ENCODE assay signal across 32 cellular contexts in genomic region chr1:116159177-116159576, GRCh38. TPM values are rescaled to one million over a fixed set of nuclear protein-coding genes. Genes with fewer than 3 reads are reported as not detected.
"Had no signal": no experiment of that assay in that cellular context is flagged by ENCODE, and none has a peak within 500 bp of the region (broad histone marks: within the 10 kb centered on the region; RNA-seq: fewer than 3 reads in every experiment).

No MANE protein-coding gene starts in this region.

- DNase-seq: activated CD4-positive, alpha-beta T cell treated with anti-CD3 and anti-CD28 coated beads for 36 hours; activated CD4-positive, alpha-beta T cell treated with anti-CD3 and anti-CD28 coated beads, Interleukin-2, amount 10 ng/mL, durations not matched to agents 7 days and 5 days; activated CD4-positive, alpha-beta T cell treated with anti-CD3 and anti-CD28 coated beads, Interleukin-2, amount 50 U/mL, for 48 hours; activated CD8-positive, alpha-beta memory T cell treated with anti-CD3 and anti-CD28 coated beads for 24 hours; activated CD8-positive, alpha-beta memory T cell treated with anti-CD3 and anti-CD28 coated beads, Interleukin-2, amount 10 ng/mL, durations not matched to agents 7 days and 5 days; activated CD8-positive, alpha-beta memory T cell treated with anti-CD3 and anti-CD28 coated beads, Interleukin-2, amount 50 U/mL, for 48 hours; activated effector memory CD4-positive, alpha-beta T cell treated with anti-CD3 and anti-CD28 coated beads, Interleukin-2, amount 50 U/mL, for 16 hours; activated naive CD4-positive, alpha-beta T cell; activated naive CD4-positive, alpha-beta T cell treated with anti-CD3 and anti-CD28 coated beads, Interleukin-2, amount 50 U/mL, for 16 hours; activated naive CD8-positive, alpha-beta T cell treated with anti-CD3 and anti-CD28 coated beads for 36 hours; activated T-cell treated with anti-CD3 and anti-CD28 coated beads, Interleukin-2, amount 50 U/mL, for 48 hours; amniotic stem cell; aorta; brain microvascular endothelial cell; central memory CD4-positive, alpha-beta T cell; NCI-H1105; NCI-H1417 treated with DMSO at 0.1 percent for 48 hours; NCI-H187 treated with DMSO at 0.1 percent for 48 hours; NCI-H2081; NCI-H2171 treated with DMSO at 0.1 percent for 48 hours; NCI-H2227 treated with DMSO at 0.1 percent for 48 hours; NCI-H446; NCI-H510A treated with DMSO at 0.1 percent for 48 hours; NCI-H526 treated with DMSO at 0.1 percent for 48 hours; NCI-H774; Peyer's patch; RPMI8226; SHP77 treated with DMSO at 0.1 percent for 48 hours; SK-N-SH had no signal

- H3K9ac ChIP-seq: SK-N-SH had no signal

- H3K4me2 ChIP-seq: SK-N-SH had no signal

- H3K4me3 ChIP-seq: Peyer's patch, SJSA1 had no signal

- H3K4me1 Mint-ChIP-seq: activated CD4-positive, alpha-beta T cell treated with anti-CD3 and anti-CD28 coated beads for 36 hours; activated CD4-positive, alpha-beta T cell treated with anti-CD3 and anti-CD28 coated beads, Interleukin-2, amount 10 ng/mL, durations not matched to agents 7 days and 5 days; activated CD8-positive, alpha-beta memory T cell treated with anti-CD3 and anti-CD28 coated beads, Interleukin-2, amount 10 ng/mL, durations not matched to agents 7 days and 5 days; activated naive CD8-positive, alpha-beta T cell treated with anti-CD3 and anti-CD28 coated beads for 36 hours had no signal

- H3K27ac ChIP-seq: brain microvascular endothelial cell, Peyer's patch, SJSA1 had no signal

- H3K27me3 ChIP-seq: Peyer's patch had no signal

- H3K36me3 ChIP-seq: brain microvascular endothelial cell, Peyer's patch, SJSA1 had no signal

- H3K9me3 Mint-ChIP-seq: T-helper 2 cell treated with Interferon-gamma antibody and Interleukin-4, amounts not matched to agents 5 μg/mL and 100 μg/mL, for 36 hours had no signal

- H3K27ac Mint-ChIP-seq: activated CD4-positive, alpha-beta T cell treated with anti-CD3 and anti-CD28 coated beads for 36 hours; activated CD4-positive, alpha-beta T cell treated with anti-CD3 and anti-CD28 coated beads, Interleukin-2, amount 10 ng/mL, durations not matched to agents 7 days and 5 days; activated CD8-positive, alpha-beta memory T cell treated with anti-CD3 and anti-CD28 coated beads, Interleukin-2, amount 10 ng/mL, durations not matched to agents 7 days and 5 days; activated naive CD8-positive, alpha-beta T cell treated with anti-CD3 and anti-CD28 coated beads for 36 hours; T-helper 1 cell treated with Interleukin-12 subunit alpha and Interleukin-12 subunit beta and Interleukin-4 antibody, amounts not matched to agents 30 μg/mL and 1 μg/mL, for 36 hours; T-helper 2 cell treated with Interferon-gamma antibody and Interleukin-4, amounts not matched to agents 5 μg/mL and 100 μg/mL, for 36 hours had no signal

- H3K4me1 ChIP-seq: SJSA1 had no signal

- H3K4me3 Mint-ChIP-seq: activated CD4-positive, alpha-beta T cell treated with anti-CD3 and anti-CD28 coated beads for 36 hours; activated CD4-positive, alpha-beta T cell treated with anti-CD3 and anti-CD28 coated beads, Interleukin-2, amount 10 ng/mL, durations not matched to agents 7 days and 5 days; activated CD8-positive, alpha-beta memory T cell treated with anti-CD3 and anti-CD28 coated beads, Interleukin-2, amount 10 ng/mL, durations not matched to agents 7 days and 5 days; activated naive CD8-positive, alpha-beta T cell treated with anti-CD3 and anti-CD28 coated beads for 36 hours; T-helper 1 cell treated with Interleukin-12 subunit alpha and Interleukin-12 subunit beta and Interleukin-4 antibody, amounts not matched to agents 30 μg/mL and 1 μg/mL, for 36 hours; T-helper 2 cell treated with Interferon-gamma antibody and Interleukin-4, amounts not matched to agents 5 μg/mL and 100 μg/mL, for 36 hours had no signal

- H3K27me3 Mint-ChIP-seq: activated naive CD8-positive, alpha-beta T cell treated with anti-CD3 and anti-CD28 coated beads for 36 hours had no signal

- H3K9me3 ChIP-seq: Peyer's patch, SJSA1, SK-N-SH had no signal

RNA-seq across cellular contexts. Expression of gene MAB21L3, which starts 48.0 kb away (rescaled TPM):
- total RNA-seq: activated CD4-positive, alpha-beta T cell treated with anti-CD3 and anti-CD28 coated beads for 36 hours; activated CD4-positive, alpha-beta T cell treated with anti-CD3 and anti-CD28 coated beads, Interleukin-2, amount 10 ng/mL, durations not matched to agents 7 days and 5 days; activated CD8-positive, alpha-beta memory T cell treated with anti-CD3 and anti-CD28 coated beads, Interleukin-2, amount 10 ng/mL, durations not matched to agents 7 days and 5 days; aorta; SJSA1 had no signal
- polyA plus RNA-seq: SK-N-SH had no signal
